In the genomic region with DNA sequence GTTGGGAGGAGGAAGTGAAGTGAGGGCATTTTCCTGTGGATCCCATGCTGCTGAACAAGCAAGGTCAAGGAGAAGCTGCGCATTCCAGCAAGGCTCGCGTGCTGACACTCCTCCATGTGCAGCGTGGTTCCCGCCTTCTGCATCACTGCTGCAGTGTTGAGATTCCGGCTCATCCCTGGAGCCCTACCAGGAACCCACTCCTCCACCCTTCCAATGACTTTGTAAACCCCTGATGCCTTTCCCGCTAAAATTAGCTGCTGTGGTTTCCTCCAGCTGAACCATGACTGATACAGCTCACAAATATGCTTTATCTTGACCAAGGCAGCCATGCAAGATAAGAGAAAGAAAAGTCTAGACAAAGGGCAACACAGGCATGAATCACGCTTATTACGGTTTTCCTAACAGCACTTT, we compare ENCODE assay signal across 14 cellular contexts. TPM values are rescaled to one million over a fixed set of nuclear protein-coding genes. Genes with fewer than 3 reads are reported as not detected.
A peak's percentile ranks its signal among the peaks of the same experiment; 100 is the strongest.
DNase-seq lines count a peak whose midpoint lies in the region; ATAC-seq and TF ChIP-seq lines count a peak whose summit lies in the region.
"Had no signal": no experiment of that assay in that cellular context is flagged by ENCODE, and none has a peak within 500 bp of the region (broad histone marks: within the 10 kb centered on the region; RNA-seq: fewer than 3 reads in every experiment).

No MANE protein-coding gene starts in this region.

- ATAC-seq in omental fat pad (ENCODE audit: low FRiP score) = peak; percentile 94
- no peak for ATAC-seq in GM21390 (IDR thresholded peaks at IDR 0.05; ENCODE audit: unreplicated experiment)
- ATAC-seq in T-helper 17 cell = no peak
- ATAC-seq: stimulated activated memory B cell treated with anti-CD40 and anti-IgM and Interleukin-4, amounts not matched to agents 10 μg/mL and 1 μg/mL and 100 μg/mL, for 72 hours had no signal

- no peaks in the 10 kb centered on the region for H3K36me3 ChIP-seq in BLaER1 treated with 17β-estradiol and CSF1 and Interleukin-3, amounts not matched to agents 10 nM and 100 nM
- H3K36me3 ChIP-seq in esophagus muscularis mucosa (no peaks in the 10 kb centered on the region), Karpas-422 (ENCODE audit: insufficient read depth, low read length) (no peaks in the 10 kb centered on the region)

- H3K4me1 Mint-ChIP-seq in T-helper 17 cell = no peaks in the 10 kb centered on the region

- H3K4me1 ChIP-seq in BLaER1 treated with 17β-estradiol and CSF1 and Interleukin-3, amounts not matched to agents 10 nM and 100 nM = peaks cover 14 to 52% (median 37%) of the 10 kb centered on the region in 10 experiments
- peaks cover 0 to 13% (median 5%) of the 10 kb centered on the region in 4 donors for H3K4me1 ChIP-seq in esophagus muscularis mucosa
- H3K4me1 ChIP-seq in Karpas-422 (ENCODE audit: low read length) = peaks cover 21% of the 10 kb centered on the region

- H3K27ac Mint-ChIP-seq in T-helper 17 cell = no peak overlapping the region
- H3K27ac Mint-ChIP-seq: progenitor cell of endocrine pancreas had no signal

- TF ChIP-seq CTCF in esophagus muscularis mucosa (IDR thresholded peaks at IDR 0.05) (no peak), omental fat pad (IDR thresholded peaks at IDR 0.05) (no peak)

- no peaks in the 10 kb centered on the region for H3K79me2 ChIP-seq in Karpas-422 (ENCODE audit: low read length)

- no peaks in the 10 kb centered on the region for H4K20me1 ChIP-seq in BLaER1 treated with 17β-estradiol and CSF1 and Interleukin-3, amounts not matched to agents 10 nM and 100 nM
- H4K20me1 ChIP-seq in Karpas-422 (ENCODE audit: insufficient read depth, low read depth, low read length) = no peaks in the 10 kb centered on the region

- TF ChIP-seq EP300 in esophagus muscularis mucosa (IDR thresholded peaks at IDR 0.05) = peak; percentile 18

- no peaks in the 10 kb centered on the region for H3K27me3 ChIP-seq in BLaER1 treated with 17β-estradiol and CSF1 and Interleukin-3, amounts not matched to agents 10 nM and 100 nM
- H3K27me3 ChIP-seq in esophagus muscularis mucosa (peaks cover 0 to 11% (median 0%) of the 10 kb centered on the region in 4 donors), Karpas-422 (ENCODE audit: low read length) (no peaks in the 10 kb centered on the region)

- peak overlapping the region in 9 of 11 experiments; percentile 0 to 79 (median 65); a peak in 16 of 22 replicates for H3K27ac ChIP-seq in BLaER1 treated with 17β-estradiol and CSF1 and Interleukin-3, amounts not matched to agents 10 nM and 100 nM
- peak overlapping the region in 1 of 4 donors; percentile 42 for H3K27ac ChIP-seq in esophagus muscularis mucosa (replicated peaks in 1 of 4)
- H3K27ac ChIP-seq in Karpas-422 (ENCODE audit: low read length) = no peak overlapping the region

- no peak for TF ChIP-seq POLR2A in esophagus muscularis mucosa (IDR thresholded peaks at IDR 0.05; ENCODE audit: low read depth)

- peaks cover 10 to 24% (median 16%) of the 10 kb centered on the region in 11 experiments; a peak in 20 of 22 replicates for H3K9me3 ChIP-seq in BLaER1 treated with 17β-estradiol and CSF1 and Interleukin-3, amounts not matched to agents 10 nM and 100 nM (replicated peaks in 1 of 11)
- H3K9me3 ChIP-seq in esophagus muscularis mucosa (no peaks in the 10 kb centered on the region), Karpas-422 (ENCODE audit: low read length) (peaks cover 3% of the 10 kb centered on the region; the same call in 1 of the 2 replicates), T-helper 17 cell (ENCODE audit: control insufficient read depth, low read length, poor library complexity, severe bottlenecking) (no peaks in the 10 kb centered on the region)

- DNase-seq in OCI-M2 (lab: John Stamatoyannopoulos, UW; ENCODE audit: unreplicated experiment) (peak; percentile 25), esophagus muscularis mucosa (ENCODE audit: extremely low spot score) (no peak), omental fat pad (ENCODE audit: low spot score) (peak; percentile 49), Karpas-422 (no peak), T-helper 17 cell (no peak)
- no peak for DNase-seq in central memory CD4-positive, alpha-beta T cell
- DNase-seq: activated gamma-delta T cell, DND-41, NCI-H2171 had no signal

- intact Hi-C loops in esophagus muscularis mucosa (cut with DNase I) = loop anchor here (10.0 kb wide), 1 partner anchor 226 kb away; no protein-coding TSS in a partner anchor

- H3K36me3 Mint-ChIP-seq in T-helper 17 cell (ENCODE audit: low read depth) = no peaks in the 10 kb centered on the region
- H3K36me3 Mint-ChIP-seq: stimulated activated memory B cell treated with anti-CD40 and anti-IgM and Interleukin-4, amounts not matched to agents 10 μg/mL and 1 μg/mL and 100 μg/mL, for 72 hours had no signal

- no peak overlapping the region for H2AFZ ChIP-seq in Karpas-422 (ENCODE audit: low read length)

- peaks cover 10% of the 10 kb centered on the region for H3K27me3 Mint-ChIP-seq in T-helper 17 cell
- H3K27me3 Mint-ChIP-seq: progenitor cell of endocrine pancreas had no signal

- H3K9ac ChIP-seq in BLaER1 treated with 17β-estradiol and CSF1 and Interleukin-3, amounts not matched to agents 10 nM and 100 nM = peak overlapping the region in 8 of 11 experiments; percentile 18 to 74 (median 56); a peak in 15 of 22 replicates
- no peak overlapping the region for H3K9ac ChIP-seq in Karpas-422 (ENCODE audit: low read length)

- no peak overlapping the region; a peak in 1 of 20 replicates for H3K4me3 ChIP-seq in BLaER1 treated with 17β-estradiol and CSF1 and Interleukin-3, amounts not matched to agents 10 nM and 100 nM
- no peak overlapping the region for H3K4me3 ChIP-seq in esophagus muscularis mucosa
- H3K4me3 ChIP-seq in Karpas-422 (ENCODE audit: low read length) = no peak overlapping the region

- H3K9me2 ChIP-seq in Karpas-422 (replicated peaks; ENCODE audit: insufficient read depth, low read length) = no peaks in the 10 kb centered on the region

- WGBS in esophagus muscularis mucosa = 81% methylated on average over 9 of the region's 9 CpGs

- no peak overlapping the region for H3K4me3 Mint-ChIP-seq in T-helper 17 cell
- H3K4me3 Mint-ChIP-seq: stimulated activated memory B cell treated with anti-CD40 and anti-IgM and Interleukin-4, amounts not matched to agents 10 μg/mL and 1 μg/mL and 100 μg/mL, for 72 hours had no signal

- peak overlapping the region; percentile 48 to 86 (median 72) for H3K4me2 ChIP-seq in BLaER1 treated with 17β-estradiol and CSF1 and Interleukin-3, amounts not matched to agents 10 nM and 100 nM
- H3K4me2 ChIP-seq in Karpas-422 (ENCODE audit: low read depth, low read length, poor library complexity, severe bottlenecking) = no peak overlapping the region

RNA-seq across cellular contexts. Expression of gene BNIP5, which starts 14.0 kb away (rescaled TPM):
- not detected for total RNA-seq in esophagus muscularis mucosa
- total RNA-seq in omental fat pad = not detected
- total RNA-seq in Karpas-422 (2014; rRNA removed; shearing (Covaris generic); ENCODE audit: low replicate concordance) = not detected in 2 replicates
- total RNA-seq in T-helper 17 cell = not detected
- total RNA-seq: T-helper 2 cell treated with Interferon-gamma antibody and Interleukin-4, amounts not matched to agents 100 ng/mL and 5 ng/mL, for 36 hours had no signal

RNA-seq across cellular contexts. Expression of gene ETV7, which starts 36.8 kb away (rescaled TPM):
- total RNA-seq in esophagus muscularis mucosa (1 to 10 TPM in 1 of 4 donors, under 1 TPM in 1, not detected in 2; 0.71 to 1.5 TPM), omental fat pad (1 to 10 TPM in 3 of 4 donors, under 1 TPM in 1; 0.56 to 5.9 (median 2.8) TPM), T-helper 17 cell (1 to 10 TPM in 1 of 2 donors, under 1 TPM in 1; 0.37 to 2.6 TPM)
- total RNA-seq in Karpas-422 (2014; rRNA removed; shearing (Covaris generic); ENCODE audit: low replicate concordance) = not detected in 2 replicates
- total RNA-seq: progenitor cell of endocrine pancreas had no signal

Comparison
In these comparisons a context has a peak if more than half of its experiments do, and no peak if none do; other contexts are left out.
1. DNase-seq: peak in OCI-M2 (single experiment) and omental fat pad (single experiment); none in esophagus muscularis mucosa (single experiment), Karpas-422 (single experiment), T-helper 17 cell (0 of 3) and central memory CD4-positive, alpha-beta T cell (single experiment).